In the genomic region with DNA sequence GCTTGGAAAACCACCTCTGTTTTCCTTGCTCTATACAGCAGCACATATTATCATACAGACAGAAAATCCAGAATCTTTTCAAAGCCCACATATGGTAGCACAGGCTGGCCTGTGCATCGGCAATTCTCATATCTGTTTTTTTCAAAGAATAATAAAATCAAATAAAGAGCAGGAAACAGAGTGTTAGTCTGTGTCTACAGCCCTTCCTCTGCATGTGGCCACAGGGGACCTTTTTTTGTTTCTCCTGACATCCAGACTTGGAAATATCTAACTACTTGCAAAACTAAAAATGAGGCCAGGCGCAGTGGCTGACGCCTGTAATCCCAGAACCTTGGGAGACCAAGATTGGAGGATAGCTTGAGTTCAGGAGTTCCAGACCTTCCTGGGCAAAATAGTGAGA, we compare ENCODE assay signal across 28 cellular contexts. TPM values are rescaled to one million over a fixed set of nuclear protein-coding genes. Genes with fewer than 3 reads are reported as not detected.
"Had no signal": no experiment of that assay in that cellular context is flagged by ENCODE, and none has a peak within 500 bp of the region (broad histone marks: within the 10 kb centered on the region; RNA-seq: fewer than 3 reads in every experiment).

No MANE protein-coding gene starts in this region.

- H3K9me3 ChIP-seq: pancreas, psoas muscle, thyroid gland had no signal

- H3K36me3 Mint-ChIP-seq: natural killer cell treated with Interleukin-12 subunit alpha and Interleukin-12 subunit beta and Interleukin-15 and Interleukin-18, amount 100 ng/mL, for 72 hours had no signal

- H3K4me1 Mint-ChIP-seq: activated B cell treated with CpG ODN at 0.5 μM for 24 hours; activated CD4-positive, alpha-beta T cell treated with anti-CD3 and anti-CD28 coated beads for 36 hours; activated T-helper 17 cell treated with anti-CD3 and anti-CD28 coated beads, Interleukin-2, amount 50 U/mL, for 72 hours; T-helper 17 cell had no signal

- H3K4me1 ChIP-seq: thyroid gland had no signal

- H3K4me3 ChIP-seq: coronary artery, pancreas, psoas muscle, thyroid gland had no signal

- H3K27ac ChIP-seq: coronary artery, foreskin keratinocyte, pancreas, psoas muscle had no signal

- H3K27me3 ChIP-seq: foreskin keratinocyte, pancreas, thyroid gland had no signal

- H3K36me3 ChIP-seq: pancreas had no signal

- H3K4me3 Mint-ChIP-seq: activated B cell treated with CpG ODN at 0.5 μM for 24 hours; activated CD4-positive, alpha-beta T cell treated with anti-CD3 and anti-CD28 coated beads for 36 hours; activated naive CD8-positive, alpha-beta T cell; activated T-cell treated with anti-CD3 and anti-CD28 coated beads, Interleukin-2, amount 50 U/mL, for 24 hours; activated T-helper 17 cell treated with anti-CD3 and anti-CD28 coated beads, Interleukin-2, amount 50 U/mL, for 72 hours; natural killer cell treated with Interleukin-12 subunit alpha and Interleukin-12 subunit beta and Interleukin-15 and Interleukin-18, amount 100 ng/mL, for 72 hours; stimulated activated naive CD8-positive, alpha-beta T cell treated with anti-CD3 and anti-CD28 coated beads, Interleukin-15, Interleukin-2, amounts not matched to agents 100 ng/mL and 50 ng/mL, for 24 hours; T-helper 17 cell had no signal

- DNase-seq: activated B cell treated with CpG ODN at 0.5 μM for 24 hours; activated CD4-positive, alpha-beta T cell treated with anti-CD3 and anti-CD28 coated beads for 36 hours; activated CD4-positive, alpha-beta T cell treated with anti-CD3 and anti-CD28 coated beads, Interleukin-2, amount 50 U/mL, for 4 hours; activated CD8-positive, alpha-beta memory T cell treated with anti-CD3 and anti-CD28 coated beads for 24 hours; activated CD8-positive, alpha-beta memory T cell treated with anti-CD3 and anti-CD28 coated beads, Interleukin-2, amount 50 U/mL, for 4 hours; activated naive CD4-positive, alpha-beta T cell; activated T-cell treated with anti-CD3 and anti-CD28 coated beads, Interleukin-2, amount 50 U/mL, for 24 hours; cerebellar nuclear complex; foreskin keratinocyte; kidney; pancreas; psoas muscle; right cardiac atrium; stimulated activated CD4-positive, alpha-beta T cell treated with anti-CD3 and anti-CD28 coated beads, Interleukin-12 subunit alpha, Interleukin-12 subunit beta, amount 100 ng/mL, for 4 hours; substantia nigra; T-helper 17 cell; thyroid gland had no signal

- H3K9me3 Mint-ChIP-seq: activated T-helper 17 cell treated with anti-CD3 and anti-CD28 coated beads, Interleukin-2, amount 50 U/mL, for 72 hours; natural killer cell treated with Interleukin-12 subunit alpha and Interleukin-12 subunit beta and Interleukin-15 and Interleukin-18, amount 100 ng/mL, for 72 hours had no signal

- ATAC-seq: activated CD4-positive, alpha-beta T cell treated with anti-CD3 and anti-CD28 coated beads for 36 hours; activated T-helper 17 cell treated with anti-CD3 and anti-CD28 coated beads, Interleukin-2, amount 50 U/mL, for 72 hours; foreskin keratinocyte; left lobe of liver; natural killer cell treated with Interleukin-12 subunit alpha and Interleukin-12 subunit beta and Interleukin-15 and Interleukin-18, amount 100 ng/mL, for 72 hours; pancreas; psoas muscle; T-helper 17 cell had no signal

- H3K27me3 Mint-ChIP-seq: activated CD4-positive, alpha-beta T cell treated with anti-CD3 and anti-CD28 coated beads for 36 hours; activated naive CD8-positive, alpha-beta T cell; stimulated activated naive CD8-positive, alpha-beta T cell treated with anti-CD3 and anti-CD28 coated beads, Interleukin-15, Interleukin-2, amounts not matched to agents 100 ng/mL and 50 ng/mL, for 24 hours had no signal

- H3K27ac Mint-ChIP-seq: activated B cell treated with CpG ODN at 0.5 μM for 24 hours; activated CD4-positive, alpha-beta T cell treated with anti-CD3 and anti-CD28 coated beads for 36 hours; activated naive CD8-positive, alpha-beta T cell; activated T-cell treated with anti-CD3 and anti-CD28 coated beads, Interleukin-2, amount 50 U/mL, for 24 hours; activated T-helper 17 cell treated with anti-CD3 and anti-CD28 coated beads, Interleukin-2, amount 50 U/mL, for 72 hours; natural killer cell treated with Interleukin-12 subunit alpha and Interleukin-12 subunit beta and Interleukin-15 and Interleukin-18, amount 100 ng/mL, for 72 hours; stimulated activated naive CD8-positive, alpha-beta T cell treated with anti-CD3 and anti-CD28 coated beads, Interleukin-15, Interleukin-2, amounts not matched to agents 100 ng/mL and 50 ng/mL, for 24 hours; T-helper 17 cell had no signal

RNA-seq across cellular contexts. Expression of a gene that starts 20.3 kb away (rescaled TPM):
- total RNA-seq: activated B cell treated with CpG ODN at 0.5 μM for 24 hours had no signal

RNA-seq across cellular contexts. Expression of a gene that starts 46.2 kb away (rescaled TPM):
- total RNA-seq: activated B cell treated with CpG ODN at 0.5 μM for 24 hours; activated CD4-positive, alpha-beta T cell treated with anti-CD3 and anti-CD28 coated beads for 36 hours; activated T-helper 17 cell treated with anti-CD3 and anti-CD28 coated beads, Interleukin-2, amount 50 U/mL, for 72 hours; epithelial cell of proximal tubule; foreskin keratinocyte; glomerular endothelial cell; kidney; left lobe of liver; lung microvascular endothelial cell; natural killer cell treated with Interleukin-12 subunit alpha and Interleukin-12 subunit beta and Interleukin-15 and Interleukin-18, amount 100 ng/mL, for 72 hours; pancreas; psoas muscle; right cardiac atrium; skeletal muscle tissue; T-helper 17 cell; thyroid gland; ureter had no signal
- polyA plus RNA-seq: foreskin keratinocyte, pancreas, psoas muscle, right cardiac atrium had no signal

RNA-seq across cellular contexts. Expression of a gene that starts 48.6 kb away (rescaled TPM):
- total RNA-seq: activated B cell treated with CpG ODN at 0.5 μM for 24 hours; activated CD4-positive, alpha-beta T cell treated with anti-CD3 and anti-CD28 coated beads for 36 hours; activated T-helper 17 cell treated with anti-CD3 and anti-CD28 coated beads, Interleukin-2, amount 50 U/mL, for 72 hours; epithelial cell of proximal tubule; glomerular endothelial cell; kidney; left lobe of liver; lung microvascular endothelial cell; natural killer cell treated with Interleukin-12 subunit alpha and Interleukin-12 subunit beta and Interleukin-15 and Interleukin-18, amount 100 ng/mL, for 72 hours; pancreas; psoas muscle; right cardiac atrium; skeletal muscle tissue; T-helper 17 cell; thyroid gland; ureter had no signal
- polyA plus RNA-seq: pancreas, psoas muscle, right cardiac atrium had no signal
